Comparison of ENCODE assay signal across 11 cellular contexts in genomic region chr1:107572674-107573205, GRCh38.
DNase-seq lines count a peak whose midpoint lies in the region; ATAC-seq and TF ChIP-seq lines count a peak whose summit lies in the region.
"Had no signal": no experiment of that assay in that cellular context is flagged by ENCODE, and none has a peak within 500 bp of the region (broad histone marks: within the 10 kb centered on the region; RNA-seq: fewer than 3 reads in every experiment).

No MANE protein-coding gene starts in this region.

- H3K27me3 Mint-ChIP-seq in activated naive CD8-positive, alpha-beta T cell treated with anti-CD3 and anti-CD28 coated beads, Interleukin-2, amount 50 U/mL, for 24 hours = no peaks in the 10 kb centered on the region

- ATAC-seq in GM21786 (IDR thresholded peaks at IDR 0.05; ENCODE audit: unreplicated experiment) = no peak
- ATAC-seq in activated naive CD8-positive, alpha-beta T cell treated with anti-CD3 and anti-CD28 coated beads, Interleukin-2, amount 50 U/mL, for 24 hours = no peak

- H3K36me3 Mint-ChIP-seq in activated naive CD8-positive, alpha-beta T cell treated with anti-CD3 and anti-CD28 coated beads, Interleukin-2, amount 50 U/mL, for 24 hours (ENCODE audit: low read depth) = peaks cover 3% of the 10 kb centered on the region

- no peak for TF ChIP-seq CTCF in coronary artery (IDR thresholded peaks at IDR 0.05)

- no peak overlapping the region for H3K27ac ChIP-seq in coronary artery
- H3K27ac ChIP-seq: cardiac muscle cell had no signal

- H3K27ac Mint-ChIP-seq in activated naive CD8-positive, alpha-beta T cell treated with anti-CD3 and anti-CD28 coated beads, Interleukin-2, amount 50 U/mL, for 24 hours = no peak overlapping the region

- no peaks in the 10 kb centered on the region for H3K4me1 Mint-ChIP-seq in activated naive CD8-positive, alpha-beta T cell treated with anti-CD3 and anti-CD28 coated beads, Interleukin-2, amount 50 U/mL, for 24 hours

- H3K4me3 ChIP-seq in coronary artery = no peak overlapping the region
- H3K4me3 ChIP-seq: cardiac muscle cell had no signal

- peak; percentile 54 for DNase-seq in DMS 273 treated with DMSO at 0.1 percent for 48 hours (lab: John Stamatoyannopoulos, UW)
- DNase-seq in NCI-H1694 treated with DMSO at 0.1 percent for 48 hours (lab: John Stamatoyannopoulos, UW) = peak; percentile 21
- DNase-seq in cerebellum (ENCODE audit: low spot score) = peak; percentile 38
- peak; percentile 0 for DNase-seq in occipital lobe (lab: John Stamatoyannopoulos, UW)
- DNase-seq in T-helper 1 cell = no peak
- no peak for DNase-seq in coronary artery (ENCODE audit: low spot score)
- DNase-seq in activated naive CD8-positive, alpha-beta T cell treated with anti-CD3 and anti-CD28 coated beads, Interleukin-2, amount 50 U/mL, for 24 hours = no peak
- DNase-seq: activated CD4-positive, alpha-beta T cell treated with anti-CD3 and anti-CD28 coated beads, Interleukin-2, amount 50 U/mL, for 4 hours; stimulated activated CD4-positive, alpha-beta T cell treated with anti-CD3 and anti-CD28 coated beads, Interleukin-4, amount 100 ng/mL, for 4 hours had no signal

- no peaks in the 10 kb centered on the region for H3K9me3 Mint-ChIP-seq in activated naive CD8-positive, alpha-beta T cell treated with anti-CD3 and anti-CD28 coated beads, Interleukin-2, amount 50 U/mL, for 24 hours

- no peak overlapping the region for H3K4me3 Mint-ChIP-seq in activated naive CD8-positive, alpha-beta T cell treated with anti-CD3 and anti-CD28 coated beads, Interleukin-2, amount 50 U/mL, for 24 hours

Comparison
In these comparisons a context has a peak if more than half of its experiments do, and no peak if none do; other contexts are left out.
1. DNase-seq: peak in DMS 273 treated with DMSO at 0.1 percent for 48 hours (single experiment), NCI-H1694 treated with DMSO at 0.1 percent for 48 hours (single experiment), cerebellum (single experiment) and occipital lobe (single experiment); none in T-helper 1 cell (0 of 5), coronary artery (single experiment) and activated naive CD8-positive, alpha-beta T cell treated with anti-CD3 and anti-CD28 coated beads, Interleukin-2, amount 50 U/mL, for 24 hours (single experiment).